8 cellular contexts compared by ENCODE assay signal in the genomic region with DNA sequence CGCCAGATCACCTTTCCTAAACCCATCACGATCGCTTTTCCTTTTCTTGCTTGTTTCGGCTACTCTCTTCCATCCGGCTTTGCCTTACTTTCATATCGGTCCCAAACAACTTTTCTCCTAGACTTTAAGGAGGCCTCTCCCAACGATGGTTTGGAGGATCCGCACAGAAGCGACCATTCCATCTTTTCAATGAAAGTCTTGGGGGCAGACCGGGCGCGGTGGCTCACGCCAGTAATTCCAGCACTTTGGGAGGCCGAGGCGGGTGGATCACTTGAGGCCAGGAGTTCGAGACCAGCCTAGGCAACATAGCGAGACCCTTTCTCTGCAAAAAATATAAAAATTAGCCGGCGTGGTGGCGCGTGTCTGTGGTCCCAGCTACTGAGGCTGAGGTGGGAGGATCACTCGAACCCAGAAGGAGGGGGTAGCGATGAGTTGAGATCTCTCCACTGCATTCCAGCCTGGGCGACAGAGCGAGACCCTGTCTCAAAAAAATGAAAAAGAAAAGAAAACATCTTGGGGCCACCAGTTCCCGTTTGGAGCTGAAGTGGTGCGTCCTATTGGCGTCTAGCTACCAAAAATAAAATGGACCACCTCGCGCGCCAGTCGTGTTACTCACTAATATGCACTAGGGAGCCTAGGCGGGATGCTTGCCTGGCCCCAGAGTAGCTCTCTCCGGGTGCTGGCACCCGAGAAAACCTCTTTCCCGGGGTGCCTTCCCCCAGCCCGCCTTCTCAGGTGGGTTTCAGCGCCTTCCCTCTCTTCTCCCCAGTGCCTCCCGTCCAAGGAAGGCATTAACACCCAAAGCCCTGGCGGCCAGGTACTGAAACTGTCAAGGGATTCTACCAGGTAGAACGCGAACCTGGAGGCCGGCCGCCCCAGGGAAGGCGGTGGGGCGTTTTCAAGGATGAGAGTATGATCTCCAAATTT. TPM values are rescaled to one million over a fixed set of nuclear protein-coding genes. Genes with fewer than 3 reads are reported as not detected.
DNase-seq lines count a peak whose midpoint lies in the region; ATAC-seq, FAIRE-seq and TF ChIP-seq lines count a peak whose summit lies in the region.

No MANE protein-coding gene starts in this region.

- H3K4me3 ChIP-seq in BE2C (ENCODE audit: low read depth, low read length) (peak overlapping the region; percentile 97), WI38 (ENCODE audit: low read depth, low read length) (peak overlapping the region; percentile 98), cardiac fibroblast (replicated peaks in 1 of 2; ENCODE audit: low read depth in 2 of 2, low read length in 2 of 2) (peak overlapping the region; percentile 96 to 99), left lung (peak overlapping the region; percentile 76 to 95)

- H3K4me1 ChIP-seq in BE2C, result no peaks in the 10 kb centered on the region
- peaks cover 7 to 35% of the 10 kb centered on the region in 2 donors for H3K4me1 ChIP-seq in left lung

- ATAC-seq in left lung (peak; percentile 51), HG03280 (IDR thresholded peaks at IDR 0.05; ENCODE audit: unreplicated experiment) (no peak)

- H3K9me3 ChIP-seq in BE2C, result no peaks in the 10 kb centered on the region
- H3K9me3 ChIP-seq in KOPT-K1 (ENCODE audit: insufficient read depth, low read length, poor library complexity, severe bottlenecking), result no peaks in the 10 kb centered on the region
- H3K9me3 ChIP-seq in left lung, result no peaks in the 10 kb centered on the region

- H3K27ac ChIP-seq in KOPT-K1 (ENCODE audit: low read depth, low read length, poor library complexity, severe bottlenecking) (peak overlapping the region; percentile 82), left lung (peak overlapping the region; percentile 86 to 95)

- DNase-seq in BE2C (peak; percentile 25), GM19239 (ENCODE audit: insufficient read length, low spot score) (no peak), cardiac fibroblast (ENCODE audit: low read depth in 2 of 2) (peak in 1 of 2 donors; percentile 37), left lung (peak; percentile 49 to 83)
- peak; percentile 15 to 18 for DNase-seq in stimulated activated CD4-positive, alpha-beta T cell treated with anti-CD3 and anti-CD28 coated beads, Interleukin-4, amount 100 ng/mL, for 48 hours (ENCODE audit: low read depth in 2 of 2)

- peak; percentile 38 for TF ChIP-seq CTCF in BE2C (IDR thresholded peaks at IDR 0.05; ENCODE audit: low read depth, low read length)
- TF ChIP-seq CTCF in WI38 (IDR thresholded peaks at IDR 0.05; ENCODE audit: low read depth, low read length), result no peak
- TF ChIP-seq CTCF in cardiac fibroblast (IDR thresholded peaks at IDR 0.05; ENCODE audit: low read depth, low read length), result peak; percentile 37
- TF ChIP-seq CTCF in left lung (IDR thresholded peaks at IDR 0.05), result peak in 1 of 2 donors; percentile 43

- H3K36me3 ChIP-seq in BE2C (no peaks in the 10 kb centered on the region), KOPT-K1 (ENCODE audit: insufficient read depth, low read length) (peaks cover 7% of the 10 kb centered on the region; the same call in 1 of the 2 replicates), left lung (no peaks in the 10 kb centered on the region)

- intact Hi-C loops in left lung (cut with DNase I), result loop anchor here in 1 of 2 donors (5.0 kb wide), 1 partner anchor 62 kb away; no protein-coding TSS in a partner anchor

- FAIRE-seq in GM19239 (lab: Jason Lieb, UNC), result peak; percentile 89

- no peaks in the 10 kb centered on the region for H3K27me3 ChIP-seq in BE2C
- no peaks in the 10 kb centered on the region for H3K27me3 ChIP-seq in left lung

RNA-seq across cellular contexts. Expression of a gene that starts 0.8 kb away (rescaled TPM):
- 10.9 TPM for polyA plus RNA-seq in BE2C (2012; ENCODE audit: insufficient read depth, insufficient read length, low read depth)
- total RNA-seq in left lung, result 10 to 100 TPM; 42.4 to 49.3 TPM
